ENCODE assay signal across 12 cellular contexts in genomic region chr10:98030991-98031431, GRCh38. TPM values are rescaled to one million over a fixed set of nuclear protein-coding genes. Genes with fewer than 3 reads are reported as not detected.
DNase-seq lines count a peak whose midpoint lies in the region; ATAC-seq and TF ChIP-seq lines count a peak whose summit lies in the region.
"Had no signal": no experiment of that assay in that cellular context is flagged by ENCODE, and none has a peak within 500 bp of the region (broad histone marks: within the 10 kb centered on the region; RNA-seq: fewer than 3 reads in every experiment).

No MANE protein-coding gene starts in this region.

- ATAC-seq in foreskin keratinocyte (peak; percentile 2), GM21737 (IDR thresholded peaks at IDR 0.05; ENCODE audit: unreplicated experiment) (no peak), HG02610 (IDR thresholded peaks at IDR 0.05; ENCODE audit: unreplicated experiment) (no peak)
- ATAC-seq: K562, T-helper 17 cell had no signal

- peak; percentile 56 for DNase-seq in NCI-H82 (lab: John Stamatoyannopoulos, UW)
- DNase-seq in NCI-H82 treated with DMSO at 0.1 percent for 48 hours (lab: John Stamatoyannopoulos, UW; ENCODE audit: unreplicated experiment): no peak
- DNase-seq in foreskin keratinocyte: no peak
- DNase-seq in ureter (ENCODE audit: low spot score): peak; percentile 59
- DNase-seq in NK-92 (lab: John Stamatoyannopoulos, UW; ENCODE audit: unreplicated experiment): no peak
- DNase-seq: NCI-H774, T-helper 17 cell had no signal

- peak overlapping the region; percentile 61 for H3K9ac ChIP-seq in neural cell (ENCODE audit: low read length)

- no peaks in the 10 kb centered on the region for H3K36me3 ChIP-seq in neural cell (ENCODE audit: insufficient read depth, low read length)
- H3K36me3 ChIP-seq: pancreas had no signal

- H3K4me1 ChIP-seq in foreskin keratinocyte: no peaks in the 10 kb centered on the region

- no peaks in the 10 kb centered on the region for H3F3A ChIP-seq in neural cell (ENCODE audit: insufficient read depth, low read length, poor library complexity, severe bottlenecking)

- TF ChIP-seq CTCF in foreskin keratinocyte (conservative IDR thresholded peaks at IDR 0.05): no peak
- no peak for TF ChIP-seq CTCF in neural cell (IDR thresholded peaks at IDR 0.05; ENCODE audit: poor library complexity, severe bottlenecking)

- H3K27me3 ChIP-seq in foreskin keratinocyte: peaks cover 89% of the 10 kb centered on the region
- peaks cover 71% of the 10 kb centered on the region for H3K27me3 ChIP-seq in neural cell (ENCODE audit: insufficient read depth, low read depth, low read length)

- no peaks in the 10 kb centered on the region for H3K9me3 ChIP-seq in neural cell (ENCODE audit: low read length)
- H3K9me3 ChIP-seq: pancreas had no signal

- H2AFZ ChIP-seq in neural cell (ENCODE audit: low read depth, low read length): peak overlapping the region; percentile 27

- no peak overlapping the region for H3K4me2 ChIP-seq in neural cell (ENCODE audit: low read length)

- H3K27ac ChIP-seq in foreskin keratinocyte: no peak overlapping the region
- H3K27ac ChIP-seq in neural cell (ENCODE audit: low read length): no peak overlapping the region
- H3K27ac ChIP-seq: pancreas had no signal

- no peaks in the 10 kb centered on the region for H3K9me2 ChIP-seq in neural cell (ENCODE audit: insufficient read depth, low read length)

- no peak for TF ChIP-seq EP300 in neural cell (conservative IDR thresholded peaks at IDR 0.05; ENCODE audit: poor library complexity, severe bottlenecking)

- TF ChIP-seq RAD21 in neural cell (conservative IDR thresholded peaks at IDR 0.05): no peak

- H3K4me3 ChIP-seq in neural cell (ENCODE audit: low read length): peak overlapping the region; percentile 80
- H3K4me3 ChIP-seq: K562 had no signal

- no peaks in the 10 kb centered on the region for H4K20me1 ChIP-seq in neural cell (ENCODE audit: insufficient read depth)

- H3K79me2 ChIP-seq in neural cell (replicated peaks; ENCODE audit: insufficient read depth, low read length): no peaks in the 10 kb centered on the region

TF ChIP-seq in neural cell, 6 proteins besides CTCF, POLR2A, EP300 and RAD21:
- TF ChIP-seq EZH2 (IDR thresholded peaks at IDR 0.05; ENCODE audit: borderline replicate concordance, insufficient read depth, low read length, poor library complexity, severe bottlenecking) (no peak), REST (IDR thresholded peaks at IDR 0.05; ENCODE audit: borderline replicate concordance) (no peak), SMC3 (conservative IDR thresholded peaks at IDR 0.05; ENCODE audit: poor library complexity) (no peak), POLR2AphosphoS5 (IDR thresholded peaks at IDR 0.05) (no peak), TAF1 (IDR thresholded peaks at IDR 0.05; ENCODE audit: low read depth) (no peak), MXI1 (conservative IDR thresholded peaks at IDR 0.05; ENCODE audit: poor library complexity, severe bottlenecking) (no peak)

RNA-seq across cellular contexts. Expression of gene CRTAC1, which starts 0.6 kb away (rescaled TPM):
- total RNA-seq in foreskin keratinocyte (not detected in 2 replicates), ureter (11.9 TPM)
- polyA plus RNA-seq in foreskin keratinocyte (not detected in 2 replicates), neural cell (0.44 and 1.1 TPM in 2 replicates)
- 0.58 and 0.73 TPM in 2 replicates for polyA minus RNA-seq in neural cell
- total RNA-seq: K562, T-helper 17 cell had no signal
- polyA plus RNA-seq: K562 had no signal

Comparison
In these comparisons a context has a peak if more than half of its experiments do, and no peak if none do; other contexts are left out.
1. DNase-seq: peak in NCI-H82 (single experiment) and ureter (single experiment); none in NCI-H82 treated with DMSO at 0.1 percent for 48 hours (single experiment), foreskin keratinocyte (0 of 2) and NK-92 (single experiment).
2. RNA of gene CRTAC1, which starts 0.6 kb away (total RNA-seq): 11.9 TPM in ureter (single experiment); not detected in foreskin keratinocyte; every median in the first group is over 10 times any median in the second.